ENCODE assay signal across 11 cellular contexts in genomic region chr15:74040115-74040850, GRCh38. TPM values are rescaled to one million over a fixed set of nuclear protein-coding genes. Genes with fewer than 3 reads are reported as not detected.
DNase-seq lines count a peak whose midpoint lies in the region; ATAC-seq, FAIRE-seq and TF ChIP-seq lines count a peak whose summit lies in the region.
"Had no signal": no experiment of that assay in that cellular context is flagged by ENCODE, and none has a peak within 500 bp of the region (broad histone marks: within the 10 kb centered on the region; RNA-seq: fewer than 3 reads in every experiment).

No MANE protein-coding gene starts in this region.

- H3K4me3 ChIP-seq in liver (ENCODE audit: low read depth in 1 of 3, low read length in 3 of 3): no peak overlapping the region
- no peak overlapping the region for H3K4me3 ChIP-seq in HepG2 (replicated peaks in 1 of 3; ENCODE audit: insufficient read depth in 1 of 3, low read depth in 2 of 3, low read length in 3 of 3)
- H3K4me3 ChIP-seq in lower lobe of right lung: no peak overlapping the region
- H3K4me3 ChIP-seq in vagina: no peak overlapping the region

- no peak overlapping the region for H3K27ac ChIP-seq in liver (ENCODE audit: low read depth in 1 of 2, low read length in 2 of 2)
- no peak overlapping the region for H3K27ac ChIP-seq in HepG2 (ENCODE audit: extremely low read length, insufficient read depth, low read length)
- H3K27ac ChIP-seq in lower lobe of right lung: peak overlapping the region; percentile 67
- peak overlapping the region; percentile 49 for H3K27ac ChIP-seq in vagina

- no peaks in the 10 kb centered on the region for H4K20me1 ChIP-seq in HepG2 (ENCODE audit: insufficient read depth, low read length)

- TF ChIP-seq CTCF in liver (IDR thresholded peaks at IDR 0.05; ENCODE audit: low read depth, low read length, missing input control): no peak
- no peak for TF ChIP-seq CTCF in HepG2 (CRISPR knock-in tag; IDR thresholded peaks at IDR 0.05)
- no peak for TF ChIP-seq CTCF in lower lobe of right lung (IDR thresholded peaks at IDR 0.05)
- TF ChIP-seq CTCF in vagina (IDR thresholded peaks at IDR 0.05): no peak

- in situ Hi-C loops in HepG2 (cut with HindIII; ENCODE audit: extremely low pct_ligation_motif_present, low pct_unique_long_range_greater_than_20kb): no loop called here

- H3K4me1 ChIP-seq in liver (ENCODE audit: control insufficient read depth in 4 of 4, insufficient read depth in 4 of 4, low read length in 3 of 4) (no peaks in the 10 kb centered on the region), HepG2 (ENCODE audit: insufficient read depth, low read length) (no peaks in the 10 kb centered on the region), lower lobe of right lung (peaks cover 41% of the 10 kb centered on the region), vagina (peaks cover 26% of the 10 kb centered on the region)

- no peak for ATAC-seq in HepG2
- peak in 1 of 2 donors; percentile 18 for ATAC-seq in lower lobe of right lung
- no peak for ATAC-seq in GM19035 (IDR thresholded peaks at IDR 0.05; ENCODE audit: unreplicated experiment)

- H3K36me3 ChIP-seq in liver (ENCODE audit: control insufficient read depth in 4 of 4, insufficient read depth in 3 of 4, low read depth in 1 of 4, low read length in 3 of 4) (peaks cover 0 to 14% (median 2%) of the 10 kb centered on the region in 4 donors), HepG2 (replicated peaks in 1 of 2; ENCODE audit: control insufficient read depth in 1 of 2, insufficient read depth in 2 of 2, low read length in 2 of 2) (peaks cover under 1 to 7% of the 10 kb centered on the region in 2 experiments; a peak in 1 of 5 replicates), lower lobe of right lung (peaks cover 59% of the 10 kb centered on the region), vagina (peaks cover 0 to 30% of the 10 kb centered on the region in 2 donors)

- CTCF ChIA-PET in HepG2 (lab: Yijun Ruan, JAX; ENCODE audit: low intra/inter-chr PET ratio, low total read pairs): interaction anchor here (0.7 kb wide), 1 partner anchor 68 kb away, joined by 3 read pairs; no protein-coding TSS in a partner anchor

- H3K9me3 ChIP-seq in liver (ENCODE audit: control insufficient read depth in 4 of 4, low read length in 3 of 4): no peaks in the 10 kb centered on the region
- H3K9me3 ChIP-seq in HepG2 (ENCODE audit: low read length): no peaks in the 10 kb centered on the region
- H3K9me3 ChIP-seq in lower lobe of right lung: no peaks in the 10 kb centered on the region
- no peaks in the 10 kb centered on the region for H3K9me3 ChIP-seq in vagina

- H3K79me2 ChIP-seq in HepG2 (ENCODE audit: insufficient read depth, low read length): no peaks in the 10 kb centered on the region

- FAIRE-seq in HepG2 (lab: Jason Lieb, UNC): no peak
- FAIRE-seq: keratinocyte had no signal

- DNase-seq in HepG2 (ENCODE audit: low spot score) (no peak), dedifferentiated amniotic fluid mesenchymal stem cell (ENCODE audit: extremely low spot score) (peak; percentile 61), lower lobe of right lung (no peak), vagina (ENCODE audit: extremely low spot score in 2 of 2) (peak in 1 of 2 donors; percentile 95), C1 segment of cervical spinal cord (lab: John Stamatoyannopoulos, UW) (no peak), NK-92 (lab: John Stamatoyannopoulos, UW; ENCODE audit: unreplicated experiment) (no peak)
- DNase-seq: CD4-positive, alpha-beta memory T cell; NCI-H146 had no signal

- H3K27me3 ChIP-seq in liver (ENCODE audit: control insufficient read depth in 4 of 4, insufficient read depth in 4 of 4, low read length in 3 of 4): no peaks in the 10 kb centered on the region
- 0 out of 5 replicates have a peak, but pooled peaks cover 1 to 6% of the 10 kb centered on the region in 2 experiments for H3K27me3 ChIP-seq in HepG2 (ENCODE audit: control insufficient read depth in 1 of 2, insufficient read depth in 2 of 2, low read length in 2 of 2)
- H3K27me3 ChIP-seq in lower lobe of right lung (ENCODE audit: low read depth): no peaks in the 10 kb centered on the region
- H3K27me3 ChIP-seq in vagina: no peaks in the 10 kb centered on the region

- TF ChIP-seq EP300 in HepG2 (IDR thresholded peaks at IDR 0.05; ENCODE audit: low read depth in 2 of 2, low read length in 2 of 2) (no peak), HepG2 (CRISPR knock-in tag; IDR thresholded peaks at IDR 0.05; ENCODE audit: borderline replicate concordance) (no peak)

- no peak overlapping the region for H3K9ac ChIP-seq in liver (ENCODE audit: low read depth in 1 of 2, low read length in 2 of 2)
- H3K9ac ChIP-seq in HepG2 (ENCODE audit: insufficient read depth, low read depth, low read length): no peak overlapping the region

- POLR2A ChIA-PET in HepG2 (lab: Yijun Ruan, JAX): no interaction called here

- TF ChIP-seq POLR2A in HepG2 (IDR thresholded peaks at IDR 0.05; ENCODE audit: insufficient read depth in 1 of 2, low read depth in 2 of 2, low read length in 2 of 2) (no peak), vagina (IDR thresholded peaks at IDR 0.05) (no peak)

- BruUV-seq in HepG2 (replicated peaks; lab: Mats Ljungman, UMichigan): no TSS peak

- H2AFZ ChIP-seq in HepG2 (ENCODE audit: low read length): no peak overlapping the region

- H3K4me2 ChIP-seq in HepG2 (ENCODE audit: low read depth, low read length): no peak overlapping the region

- TF ChIP-seq RAD21 in liver (IDR thresholded peaks at IDR 0.05) (no peak), HepG2 (CRISPR knock-in tag; IDR thresholded peaks at IDR 0.05) (no peak)

- intact Hi-C loops in HepG2 (cut with micrococcal nuclease; ENCODE audit: unreplicated experiment): no loop called here
- intact Hi-C loops in lower lobe of right lung (cut with DNase I): loop anchor here (10.0 kb wide), 1 partner anchor 45 kb away; the partner anchor contains the start of genes PML and STOML1
- intact Hi-C loops in vagina (cut with DNase I): loop anchor here (5.0 kb wide), 1 partner anchor 68 kb away; no protein-coding TSS in a partner anchor

- 90% methylated on average over 7 of the region's 7 CpGs for WGBS in liver
- WGBS in HepG2 (ENCODE audit: low lambda C conversion rate): 30% methylated on average over 7 of the region's 7 CpGs

RNA-seq across cellular contexts. Expression of gene GOLGA6A, which starts 42.1 kb away (rescaled TPM):
- total RNA-seq in liver (1 to 10 TPM; 1.2 to 1.4 TPM), HepG2 (2016; rRNA removed; fragmentation: Illumina TruSeq; extraction: Trizol) (0.04 TPM in 1 of 2 replicates, not detected in the other), lower lobe of right lung (not detected), vagina (0.25 TPM)
- polyA plus RNA-seq in liver (under 1 TPM; 0.06 to 0.08 TPM), HepG2 (2011; rRNA removed) (0.22 TPM in 1 of 2 replicates, not detected in the other)
- total RNA-seq in HepG2 (2016; cell fraction: cytosol; rRNA removed; fragmentation: Illumina TruSeq; extraction: Trizol; ENCODE audit: low read depth): not detected in 2 replicates
- total RNA-seq in HepG2 (2016; cell fraction: insoluble cytoplasmic fraction; rRNA removed; fragmentation: Illumina TruSeq; extraction: Trizol): not detected in 2 replicates
- not detected in 2 replicates for total RNA-seq in HepG2 (2016; cell fraction: membrane; rRNA removed; fragmentation: Illumina TruSeq; extraction: Trizol)
- not detected in 2 replicates for total RNA-seq in HepG2 (2016; cell fraction: nucleus; rRNA removed; fragmentation: Illumina TruSeq; extraction: Trizol)
- polyA plus RNA-seq in HepG2 (2011; cell fraction: cytosol; rRNA removed): 0.03 TPM in 1 of 2 replicates, not detected in the other
- 0.14 and 0.63 TPM in 2 replicates for polyA plus RNA-seq in HepG2 (2011; cell fraction: nucleus; rRNA removed)
- polyA plus RNA-seq in HepG2 (2012): 0.11 and 0.31 TPM in 2 replicates
- not detected in 2 replicates for polyA plus RNA-seq in HepG2 (2016; cell fraction: cytosol; fragmentation: Illumina TruSeq; extraction: Trizol; ENCODE audit: low read depth)
- polyA plus RNA-seq in HepG2 (2016; cell fraction: insoluble cytoplasmic fraction; fragmentation: Illumina TruSeq; extraction: Trizol; ENCODE audit: low read depth): not detected in 2 replicates
- not detected in 2 replicates for polyA plus RNA-seq in HepG2 (2016; cell fraction: membrane; fragmentation: Illumina TruSeq; extraction: Trizol; ENCODE audit: low read depth)
- polyA plus RNA-seq in HepG2 (2016; cell fraction: nucleus; fragmentation: Illumina TruSeq; extraction: Trizol; ENCODE audit: insufficient read depth, low read depth): not detected in 2 replicates
- not detected in 2 replicates for polyA minus RNA-seq in HepG2 (2011; rRNA and poly(A)+ RNA removed; ENCODE audit: low replicate concordance)
- polyA minus RNA-seq in HepG2 (2011; cell fraction: cytosol; rRNA and poly(A)+ RNA removed): not detected in 2 replicates
- not detected in 2 replicates for polyA minus RNA-seq in HepG2 (2011; cell fraction: nucleus; rRNA and poly(A)+ RNA removed)
- polyA plus RNA-seq: CD4-positive, alpha-beta memory T cell; keratinocyte had no signal

RNA-seq across cellular contexts. Expression of gene PML, which starts 45.8 kb away (rescaled TPM):
- total RNA-seq in liver (10 to 100 TPM; 12.4 to 15.2 TPM), HepG2 (2016; rRNA removed; fragmentation: Illumina TruSeq; extraction: Trizol) (2.9 and 3.9 TPM in 2 replicates), lower lobe of right lung (79.4 TPM), vagina (107 TPM)
- polyA plus RNA-seq in liver (1 to 10 TPM; 8.2 to 9.2 TPM), HepG2 (2011; rRNA removed) (2.9 and 3.9 TPM in 2 replicates)
- total RNA-seq in HepG2 (2016; cell fraction: cytosol; rRNA removed; fragmentation: Illumina TruSeq; extraction: Trizol; ENCODE audit: low read depth): 1.4 and 1.8 TPM in 2 replicates
- 3.0 and 4.3 TPM in 2 replicates for total RNA-seq in HepG2 (2016; cell fraction: insoluble cytoplasmic fraction; rRNA removed; fragmentation: Illumina TruSeq; extraction: Trizol)
- total RNA-seq in HepG2 (2016; cell fraction: membrane; rRNA removed; fragmentation: Illumina TruSeq; extraction: Trizol): 2.4 and 2.6 TPM in 2 replicates
- 5.4 and 6.2 TPM in 2 replicates for total RNA-seq in HepG2 (2016; cell fraction: nucleus; rRNA removed; fragmentation: Illumina TruSeq; extraction: Trizol)
- 1.5 and 2.7 TPM in 2 replicates for polyA plus RNA-seq in HepG2 (2011; cell fraction: cytosol; rRNA removed)
- polyA plus RNA-seq in HepG2 (2011; cell fraction: nucleus; rRNA removed): 16.7 and 19.0 TPM in 2 replicates
- polyA plus RNA-seq in HepG2 (2012): 8.7 and 10.3 TPM in 2 replicates
- polyA plus RNA-seq in HepG2 (2016; cell fraction: cytosol; fragmentation: Illumina TruSeq; extraction: Trizol; ENCODE audit: low read depth): 1.5 and 1.7 TPM in 2 replicates
- polyA plus RNA-seq in HepG2 (2016; cell fraction: insoluble cytoplasmic fraction; fragmentation: Illumina TruSeq; extraction: Trizol; ENCODE audit: low read depth): 6.6 and 9.3 TPM in 2 replicates
- polyA plus RNA-seq in HepG2 (2016; cell fraction: membrane; fragmentation: Illumina TruSeq; extraction: Trizol; ENCODE audit: low read depth): 3.4 and 4.2 TPM in 2 replicates
- polyA plus RNA-seq in HepG2 (2016; cell fraction: nucleus; fragmentation: Illumina TruSeq; extraction: Trizol; ENCODE audit: insufficient read depth, low read depth): 18.1 and 20.7 TPM in 2 replicates
- 11.9 and 16.2 TPM in 2 replicates for polyA minus RNA-seq in HepG2 (2011; rRNA and poly(A)+ RNA removed; ENCODE audit: low replicate concordance)
- 6.8 and 10.8 TPM in 2 replicates for polyA minus RNA-seq in HepG2 (2011; cell fraction: cytosol; rRNA and poly(A)+ RNA removed)
- polyA minus RNA-seq in HepG2 (2011; cell fraction: nucleus; rRNA and poly(A)+ RNA removed): 8.4 and 9.9 TPM in 2 replicates

RNA-seq across cellular contexts. Expression of gene STOML1, which starts 48.2 kb away (rescaled TPM):
- 1 to 10 TPM; 5.6 to 7.1 TPM for total RNA-seq in liver
- polyA plus RNA-seq in liver: 1 to 10 TPM; 5.4 to 9.4 TPM
- total RNA-seq in HepG2 (2016; rRNA removed; fragmentation: Illumina TruSeq; extraction: Trizol): 2.7 and 3.7 TPM in 2 replicates
- 1.0 and 1.5 TPM in 2 replicates for total RNA-seq in HepG2 (2016; cell fraction: cytosol; rRNA removed; fragmentation: Illumina TruSeq; extraction: Trizol; ENCODE audit: low read depth)
- 2.2 and 4.1 TPM in 2 replicates for total RNA-seq in HepG2 (2016; cell fraction: insoluble cytoplasmic fraction; rRNA removed; fragmentation: Illumina TruSeq; extraction: Trizol)
- total RNA-seq in HepG2 (2016; cell fraction: membrane; rRNA removed; fragmentation: Illumina TruSeq; extraction: Trizol): 2.5 TPM in 2 replicates
- 2.7 and 3.7 TPM in 2 replicates for total RNA-seq in HepG2 (2016; cell fraction: nucleus; rRNA removed; fragmentation: Illumina TruSeq; extraction: Trizol)
- 3.5 TPM in 2 replicates for polyA plus RNA-seq in HepG2 (2011; rRNA removed)
- 2.4 and 3.4 TPM in 2 replicates for polyA plus RNA-seq in HepG2 (2011; cell fraction: cytosol; rRNA removed)
- polyA plus RNA-seq in HepG2 (2011; cell fraction: nucleus; rRNA removed): 4.3 and 5.5 TPM in 2 replicates
- polyA plus RNA-seq in HepG2 (2012): 1.7 and 2.1 TPM in 2 replicates
- 0.77 and 1.3 TPM in 2 replicates for polyA plus RNA-seq in HepG2 (2016; cell fraction: cytosol; fragmentation: Illumina TruSeq; extraction: Trizol; ENCODE audit: low read depth)
- 1.5 and 1.6 TPM in 2 replicates for polyA plus RNA-seq in HepG2 (2016; cell fraction: insoluble cytoplasmic fraction; fragmentation: Illumina TruSeq; extraction: Trizol; ENCODE audit: low read depth)
- 1.4 and 1.5 TPM in 2 replicates for polyA plus RNA-seq in HepG2 (2016; cell fraction: membrane; fragmentation: Illumina TruSeq; extraction: Trizol; ENCODE audit: low read depth)
- 5.6 and 5.8 TPM in 2 replicates for polyA plus RNA-seq in HepG2 (2016; cell fraction: nucleus; fragmentation: Illumina TruSeq; extraction: Trizol; ENCODE audit: insufficient read depth, low read depth)
- 4.1 and 6.9 TPM in 2 replicates for polyA minus RNA-seq in HepG2 (2011; rRNA and poly(A)+ RNA removed; ENCODE audit: low replicate concordance)
- polyA minus RNA-seq in HepG2 (2011; cell fraction: cytosol; rRNA and poly(A)+ RNA removed): 1.6 and 1.8 TPM in 2 replicates
- polyA minus RNA-seq in HepG2 (2011; cell fraction: nucleus; rRNA and poly(A)+ RNA removed): 1.9 and 2.9 TPM in 2 replicates
- 16.3 TPM for total RNA-seq in lower lobe of right lung
- total RNA-seq in vagina: 15.0 TPM

Comparison
In these comparisons a context has a peak if more than half of its experiments do, and no peak if none do; other contexts are left out.
1. H3K27ac ChIP-seq: peak in lower lobe of right lung (single experiment) and vagina (single experiment); none in liver (0 of 2) and HepG2 (single experiment).